ENCODE assay signal across 8 cellular contexts in genomic region chr15:70023769-70024491, GRCh38.
DNase-seq lines count a peak whose midpoint lies in the region; ATAC-seq lines count a peak whose summit lies in the region.
"Had no signal": no experiment of that assay in that cellular context is flagged by ENCODE, and none has a peak within 500 bp of the region (broad histone marks: within the 10 kb centered on the region; RNA-seq: fewer than 3 reads in every experiment).

No MANE protein-coding gene starts in this region.

- H3K36me3 Mint-ChIP-seq in stimulated activated effector memory CD8-positive, alpha-beta T cell treated with anti-CD3 and anti-CD28 coated beads, Interleukin-12 subunit alpha, Interleukin-12 subunit beta, amount 100 ng/mL, for 72 hours: no peaks in the 10 kb centered on the region
- H3K36me3 Mint-ChIP-seq: activated naive CD8-positive, alpha-beta T cell had no signal

- DNase-seq in H4 (ENCODE audit: low spot score) (peak; percentile 42), RPMI8226 (peak; percentile 57), foreskin melanocyte (peak; percentile 84), middle frontal gyrus (ENCODE audit: extremely low spot score, low spot score) (no peak), HT-29 (ENCODE audit: low spot score) (no peak)
- no peak for DNase-seq in stimulated activated effector memory CD8-positive, alpha-beta T cell treated with anti-CD3 and anti-CD28 coated beads, Interleukin-12 subunit alpha, Interleukin-12 subunit beta, amount 100 ng/mL, for 72 hours (ENCODE audit: low spot score in 2 of 2)

- no peak for ATAC-seq in stimulated activated effector memory CD8-positive, alpha-beta T cell treated with anti-CD3 and anti-CD28 coated beads, Interleukin-12 subunit alpha, Interleukin-12 subunit beta, amount 100 ng/mL, for 72 hours
- ATAC-seq in HG02840 (IDR thresholded peaks at IDR 0.05; ENCODE audit: low FRiP score, unreplicated experiment): no peak

- H3K4me3 Mint-ChIP-seq in stimulated activated effector memory CD8-positive, alpha-beta T cell treated with anti-CD3 and anti-CD28 coated beads, Interleukin-12 subunit alpha, Interleukin-12 subunit beta, amount 100 ng/mL, for 72 hours: peak overlapping the region; percentile 38

- no peaks in the 10 kb centered on the region for H3K9me3 Mint-ChIP-seq in stimulated activated effector memory CD8-positive, alpha-beta T cell treated with anti-CD3 and anti-CD28 coated beads, Interleukin-12 subunit alpha, Interleukin-12 subunit beta, amount 100 ng/mL, for 72 hours

- H3K27ac Mint-ChIP-seq in stimulated activated effector memory CD8-positive, alpha-beta T cell treated with anti-CD3 and anti-CD28 coated beads, Interleukin-12 subunit alpha, Interleukin-12 subunit beta, amount 100 ng/mL, for 72 hours: peak overlapping the region; percentile 50

- H3K4me1 Mint-ChIP-seq in stimulated activated effector memory CD8-positive, alpha-beta T cell treated with anti-CD3 and anti-CD28 coated beads, Interleukin-12 subunit alpha, Interleukin-12 subunit beta, amount 100 ng/mL, for 72 hours: peaks cover 24% of the 10 kb centered on the region

Comparison
In these comparisons a context has a peak if more than half of its experiments do, and no peak if none do; other contexts are left out.
1. DNase-seq: peak in H4 (single experiment), RPMI8226 (single experiment) and foreskin melanocyte (single experiment); none in stimulated activated effector memory CD8-positive, alpha-beta T cell treated with anti-CD3 and anti-CD28 coated beads, Interleukin-12 subunit alpha, Interleukin-12 subunit beta, amount 100 ng/mL, for 72 hours (0 of 2), middle frontal gyrus (single experiment) and HT-29 (single experiment).